Comparison of ENCODE assay signal across 1 cellular context in genomic region chr11:78160557-78160956, GRCh38.
TF ChIP-seq lines count a peak whose summit lies in the region.

No MANE protein-coding gene starts in this region.

TF ChIP-seq in K562, 482 proteins besides CTCF, POLR2A, EP300 and RAD21:
- TF ChIP-seq KHSRP (IDR thresholded peaks at IDR 0.05): no peak
- TF ChIP-seq ZBTB1 (CRISPR knock-in tag; IDR thresholded peaks at IDR 0.05; ENCODE audit: borderline replicate concordance, low read depth): no peak
- no peak for TF ChIP-seq MAFF (IDR thresholded peaks at IDR 0.05; ENCODE audit: low read length)
- TF ChIP-seq SIX5 (IDR thresholded peaks at IDR 0.05; ENCODE audit: borderline replicate concordance in 1 of 2, insufficient read depth in 1 of 2, low read depth in 1 of 2, low read length in 2 of 2): no peak
- no peak for TF ChIP-seq MIER1 (IDR thresholded peaks at IDR 0.05; ENCODE audit: low read depth)
- TF ChIP-seq BHLHE40 (IDR thresholded peaks at IDR 0.05; ENCODE audit: low read length): no peak
- no peak for TF ChIP-seq ZNF77 (CRISPR knock-in tag; IDR thresholded peaks at IDR 0.05)
- TF ChIP-seq, protein P1, sequence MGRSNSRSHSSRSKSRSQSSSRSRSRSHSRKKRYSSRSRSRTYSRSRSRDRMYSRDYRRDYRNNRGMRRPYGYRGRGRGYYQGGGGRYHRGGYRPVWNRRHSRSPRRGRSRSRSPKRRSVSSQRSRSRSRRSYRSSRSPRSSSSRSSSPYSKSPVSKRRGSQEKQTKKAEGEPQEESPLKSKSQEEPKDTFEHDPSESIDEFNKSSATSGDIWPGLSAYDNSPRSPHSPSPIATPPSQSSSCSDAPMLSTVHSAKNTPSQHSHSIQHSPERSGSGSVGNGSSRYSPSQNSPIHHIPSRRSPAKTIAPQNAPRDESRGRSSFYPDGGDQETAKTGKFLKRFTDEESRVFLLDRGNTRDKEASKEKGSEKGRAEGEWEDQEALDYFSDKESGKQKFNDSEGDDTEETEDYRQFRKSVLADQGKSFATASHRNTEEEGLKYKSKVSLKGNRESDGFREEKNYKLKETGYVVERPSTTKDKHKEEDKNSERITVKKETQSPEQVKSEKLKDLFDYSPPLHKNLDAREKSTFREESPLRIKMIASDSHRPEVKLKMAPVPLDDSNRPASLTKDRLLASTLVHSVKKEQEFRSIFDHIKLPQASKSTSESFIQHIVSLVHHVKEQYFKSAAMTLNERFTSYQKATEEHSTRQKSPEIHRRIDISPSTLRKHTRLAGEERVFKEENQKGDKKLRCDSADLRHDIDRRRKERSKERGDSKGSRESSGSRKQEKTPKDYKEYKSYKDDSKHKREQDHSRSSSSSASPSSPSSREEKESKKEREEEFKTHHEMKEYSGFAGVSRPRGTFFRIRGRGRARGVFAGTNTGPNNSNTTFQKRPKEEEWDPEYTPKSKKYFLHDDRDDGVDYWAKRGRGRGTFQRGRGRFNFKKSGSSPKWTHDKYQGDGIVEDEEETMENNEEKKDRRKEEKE (IDR thresholded peaks at IDR 0.05; ENCODE audit: borderline replicate concordance in 1 of 2, control insufficient read depth in 1 of 2, low read depth in 2 of 2, low read length in 1 of 2): no peak
- TF ChIP-seq PYGO2 (tag; IDR thresholded peaks at IDR 0.05): no peak
- TF ChIP-seq KDM4B (IDR thresholded peaks at IDR 0.05; ENCODE audit: borderline replicate concordance in 2 of 2, low read depth in 1 of 2): no peak
- no peak for TF ChIP-seq CREM (IDR thresholded peaks at IDR 0.05; ENCODE audit: low read depth)
- no peak for TF ChIP-seq FOXA1 (IDR thresholded peaks at IDR 0.05; ENCODE audit: borderline replicate concordance)
- TF ChIP-seq ZNF407 (IDR thresholded peaks at IDR 0.05; ENCODE audit: low read depth): no peak
- no peak for TF ChIP-seq CBFA2T3 (IDR thresholded peaks at IDR 0.05)
- TF ChIP-seq RNF2 (IDR thresholded peaks at IDR 0.05): no peak
- no peak for TF ChIP-seq SAFB (IDR thresholded peaks at IDR 0.05; ENCODE audit: borderline replicate concordance, low read depth, low read length)
- TF ChIP-seq POLR2G (IDR thresholded peaks at IDR 0.05; ENCODE audit: low read depth, low read length): no peak
- TF ChIP-seq, protein P2, sequence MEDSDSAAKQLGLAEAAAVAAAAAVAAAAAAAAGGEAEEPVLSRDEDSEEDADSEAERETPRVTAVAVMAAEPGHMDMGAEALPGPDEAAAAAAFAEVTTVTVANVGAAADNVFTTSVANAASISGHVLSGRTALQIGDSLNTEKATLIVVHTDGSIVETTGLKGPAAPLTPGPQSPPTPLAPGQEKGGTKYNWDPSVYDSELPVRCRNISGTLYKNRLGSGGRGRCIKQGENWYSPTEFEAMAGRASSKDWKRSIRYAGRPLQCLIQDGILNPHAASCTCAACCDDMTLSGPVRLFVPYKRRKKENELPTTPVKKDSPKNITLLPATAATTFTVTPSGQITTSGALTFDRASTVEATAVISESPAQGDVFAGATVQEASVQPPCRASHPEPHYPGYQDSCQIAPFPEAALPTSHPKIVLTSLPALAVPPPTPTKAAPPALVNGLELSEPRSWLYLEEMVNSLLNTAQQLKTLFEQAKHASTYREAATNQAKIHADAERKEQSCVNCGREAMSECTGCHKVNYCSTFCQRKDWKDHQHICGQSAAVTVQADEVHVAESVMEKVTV (CRISPR knock-in tag; IDR thresholded peaks at IDR 0.05): no peak
